In genomic region chr3:14143826-14144225, GRCh38 we compare ENCODE assay signal across 9 cellular contexts. TPM values are rescaled to one million over a fixed set of nuclear protein-coding genes. Genes with fewer than 3 reads are reported as not detected.
DNase-seq lines count a peak whose midpoint lies in the region; ATAC-seq and TF ChIP-seq lines count a peak whose summit lies in the region.
"Had no signal": no experiment of that assay in that cellular context is flagged by ENCODE, and none has a peak within 500 bp of the region (broad histone marks: within the 10 kb centered on the region; RNA-seq: fewer than 3 reads in every experiment).

No MANE protein-coding gene starts in this region.

- ATAC-seq in omental fat pad (ENCODE audit: low FRiP score): peak; percentile 75
- no peak for ATAC-seq in GM19455 (IDR thresholded peaks at IDR 0.05; ENCODE audit: unreplicated experiment)
- ATAC-seq in GM21381 (IDR thresholded peaks at IDR 0.05; ENCODE audit: unreplicated experiment): no peak

- no peak overlapping the region for H3K4me3 ChIP-seq in fibroblast of mammary gland (ENCODE audit: control insufficient read depth, low read depth, low read length)
- H3K4me3 ChIP-seq: BLaER1 had no signal

- TF ChIP-seq CTCF in fibroblast of mammary gland (conservative IDR thresholded peaks at IDR 0.05; ENCODE audit: control insufficient read depth, insufficient read depth, low read depth, low read length) (no peak), omental fat pad (IDR thresholded peaks at IDR 0.05) (no peak)

- peak; percentile 12 for DNase-seq in DMS79 treated with DMSO at 0.1 percent for 48 hours (lab: John Stamatoyannopoulos, UW)
- DNase-seq in DMS79 (lab: John Stamatoyannopoulos, UW): no peak
- peak; percentile 53 for DNase-seq in SW480 (ENCODE audit: low spot score)
- peak; percentile 95 for DNase-seq in fibroblast of mammary gland (ENCODE audit: low read depth)
- DNase-seq in omental fat pad (ENCODE audit: low spot score): no peak
- DNase-seq in NCI-H2196 treated with DMSO at 0.1 percent for 48 hours (lab: John Stamatoyannopoulos, UW; ENCODE audit: unreplicated experiment): no peak

RNA-seq across cellular contexts. Expression of gene TMEM43, which starts 19.0 kb away (rescaled TPM):
- total RNA-seq in omental fat pad: 100 to 1,000 TPM; 110 to 143 (median 140) TPM

RNA-seq across cellular contexts. Expression of gene CHCHD4, which starts 19.2 kb away (rescaled TPM):
- 10 to 100 TPM; 11.4 to 19.1 (median 14.7) TPM for total RNA-seq in omental fat pad

RNA-seq across cellular contexts. Expression of gene XPC, which starts 34.6 kb away (rescaled TPM):
- 10 to 100 TPM; 26.5 to 47.8 (median 33.8) TPM for total RNA-seq in omental fat pad

RNA-seq across cellular contexts. Expression of gene LSM3, which starts 34.8 kb away (rescaled TPM):
- 10 to 100 TPM in 2 of 4 donors, 1 to 10 TPM in 2; 8.0 to 12.4 (median 10.9) TPM for total RNA-seq in omental fat pad

Comparison
In these comparisons a context has a peak if more than half of its experiments do, and no peak if none do; other contexts are left out.
1. DNase-seq: peak in DMS79 treated with DMSO at 0.1 percent for 48 hours (single experiment), SW480 (single experiment) and fibroblast of mammary gland (single experiment); none in DMS79 (single experiment), omental fat pad (single experiment) and NCI-H2196 treated with DMSO at 0.1 percent for 48 hours (single experiment).